ENCODE assay signal across 29 cellular contexts in the genomic region with DNA sequence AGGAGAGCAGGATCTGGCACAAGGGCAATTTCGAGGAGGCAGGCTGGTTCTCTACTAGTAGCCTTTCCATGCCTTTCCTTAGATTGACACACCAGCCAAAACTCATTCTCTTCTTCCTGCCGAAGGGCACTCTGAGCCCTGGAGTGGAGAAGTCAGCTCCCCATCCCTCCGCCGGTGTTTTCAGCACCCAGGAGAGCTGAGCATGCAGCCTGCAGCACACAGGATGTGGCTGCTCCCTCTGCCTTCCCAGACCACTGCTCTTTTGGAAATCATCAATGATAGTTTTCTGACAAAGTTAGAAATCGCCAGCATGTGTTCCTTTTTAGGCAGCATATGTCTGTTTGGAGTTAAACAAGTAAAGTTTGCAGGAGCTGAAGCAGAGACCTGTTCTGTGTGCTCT. TPM values are rescaled to one million over a fixed set of nuclear protein-coding genes. Genes with fewer than 3 reads are reported as not detected.
DNase-seq lines count a peak whose midpoint lies in the region; ATAC-seq, FAIRE-seq and TF ChIP-seq lines count a peak whose summit lies in the region.
"Had no signal": no experiment of that assay in that cellular context is flagged by ENCODE, and none has a peak within 500 bp of the region (broad histone marks: within the 10 kb centered on the region; RNA-seq: fewer than 3 reads in every experiment).

No MANE protein-coding gene starts in this region.

- no peak overlapping the region for H2AFZ ChIP-seq in Karpas-422 (ENCODE audit: low read length)

- FAIRE-seq in urothelium cell line (lab: Jason Lieb, UNC) = peak; percentile 66
- FAIRE-seq: frontal cortex, GM12892 had no signal

- H4K20me1 ChIP-seq in Karpas-422 (ENCODE audit: insufficient read depth, low read depth, low read length) = no peaks in the 10 kb centered on the region

- DNase-seq in activated naive CD4-positive, alpha-beta T cell treated with anti-CD3 and anti-CD28 coated beads, Interleukin-2, amount 10 ng/mL, durations not matched to agents 7 days and 5 days = peak; percentile 47
- no peak for DNase-seq in activated naive CD4-positive, alpha-beta T cell treated with anti-CD3 and anti-CD28 coated beads, Interleukin-2, amount 50 U/mL, for 72 hours (ENCODE audit: low spot score in 2 of 2)
- DNase-seq in Karpas-422 = no peak
- no peak for DNase-seq in activated CD8-positive, alpha-beta T cell treated with anti-CD3 and anti-CD28 coated beads, Interleukin-2, amount 10 ng/mL, durations not matched to agents 7 days and 5 days
- DNase-seq in urothelium cell line (ENCODE audit: low spot score) = no peak
- DNase-seq in colonic mucosa = no peak
- DNase-seq in activated CD4-positive, alpha-beta T cell treated with anti-CD3 and anti-CD28 coated beads for 48 hours = no peak
- DNase-seq in effector memory CD4-positive, alpha-beta T cell = no peak
- DNase-seq: activated gamma-delta T cell, C1 segment of cervical spinal cord, Calu3, cortex of kidney, esophagus squamous epithelium, hippocampal formation, immature natural killer cell, MG63, NCI-H1417, NCI-H2081, NCI-H446, occipital lobe, Right ventricle myocardium superior, SW 1271 had no signal

- H3K9ac ChIP-seq in Karpas-422 (ENCODE audit: low read length) (no peak overlapping the region), colonic mucosa (ENCODE audit: low read depth in 2 of 2, low read length in 2 of 2) (no peak overlapping the region)

- H3K4me3 Mint-ChIP-seq in activated naive CD4-positive, alpha-beta T cell treated with anti-CD3 and anti-CD28 coated beads, Interleukin-2, amount 10 ng/mL, durations not matched to agents 7 days and 5 days = no peak overlapping the region
- H3K4me3 Mint-ChIP-seq in activated CD8-positive, alpha-beta T cell treated with anti-CD3 and anti-CD28 coated beads, Interleukin-2, amount 10 ng/mL, durations not matched to agents 7 days and 5 days = no peak overlapping the region
- H3K4me3 Mint-ChIP-seq: immature natural killer cell had no signal

- H3K36me3 ChIP-seq in Karpas-422 (ENCODE audit: insufficient read depth, low read length) (no peaks in the 10 kb centered on the region), colonic mucosa (no peaks in the 10 kb centered on the region)
- no peaks in the 10 kb centered on the region for H3K36me3 ChIP-seq in effector memory CD4-positive, alpha-beta T cell (ENCODE audit: control insufficient read depth, insufficient read depth, low read length)
- H3K36me3 ChIP-seq: esophagus squamous epithelium, MG63, suprapubic skin had no signal

- H3K4me2 ChIP-seq in Karpas-422 (ENCODE audit: low read depth, low read length, poor library complexity, severe bottlenecking) = no peak overlapping the region

- peaks cover 5% of the 10 kb centered on the region for H3K36me3 Mint-ChIP-seq in activated naive CD4-positive, alpha-beta T cell treated with anti-CD3 and anti-CD28 coated beads, Interleukin-2, amount 10 ng/mL, durations not matched to agents 7 days and 5 days
- H3K36me3 Mint-ChIP-seq in activated naive CD4-positive, alpha-beta T cell treated with anti-CD3 and anti-CD28 coated beads, Interleukin-2, amount 50 U/mL, for 72 hours = peaks cover 0 to 6% of the 10 kb centered on the region in 2 donors
- no peaks in the 10 kb centered on the region for H3K36me3 Mint-ChIP-seq in activated CD8-positive, alpha-beta T cell treated with anti-CD3 and anti-CD28 coated beads, Interleukin-2, amount 10 ng/mL, durations not matched to agents 7 days and 5 days (ENCODE audit: low read depth)
- H3K36me3 Mint-ChIP-seq: immature natural killer cell had no signal

- 0 out of 2 replicates have a peak overlapping the region, but pooled peaks have one; percentile 16 for H3K27ac ChIP-seq in Karpas-422 (ENCODE audit: low read length)
- no peak overlapping the region for H3K27ac ChIP-seq in colonic mucosa
- H3K27ac ChIP-seq in effector memory CD4-positive, alpha-beta T cell (ENCODE audit: insufficient read depth, low read length, poor library complexity, severe bottlenecking) = no peak overlapping the region
- H3K27ac ChIP-seq: esophagus squamous epithelium, skin epidermis, suprapubic skin had no signal

- CTCF ChIA-PET in activated naive CD4-positive, alpha-beta T cell treated with anti-CD3 and anti-CD28 coated beads, Interleukin-2, amount 10 ng/mL, durations not matched to agents 7 days and 5 days (lab: Charles Lee) = interaction anchor here (1.6 kb wide), 1 partner anchor 66 kb away, joined by 5 read pairs; no protein-coding TSS in a partner anchor
- CTCF ChIA-PET in activated CD8-positive, alpha-beta T cell treated with anti-CD3 and anti-CD28 coated beads, Interleukin-2, amount 10 ng/mL, durations not matched to agents 7 days and 5 days (lab: Charles Lee) = interaction anchor here (2.4 to 6.1 kb wide), 2 partner anchors 9 to 10 kb away, joined by 7 to 35 read pairs; no protein-coding TSS in a partner anchor

- peak overlapping the region; percentile 34 for H3K27ac Mint-ChIP-seq in activated naive CD4-positive, alpha-beta T cell treated with anti-CD3 and anti-CD28 coated beads, Interleukin-2, amount 10 ng/mL, durations not matched to agents 7 days and 5 days
- H3K27ac Mint-ChIP-seq in activated naive CD4-positive, alpha-beta T cell treated with anti-CD3 and anti-CD28 coated beads, Interleukin-2, amount 50 U/mL, for 72 hours = peak overlapping the region in 1 of 2 donors; percentile 31
- H3K27ac Mint-ChIP-seq in activated CD8-positive, alpha-beta T cell treated with anti-CD3 and anti-CD28 coated beads, Interleukin-2, amount 10 ng/mL, durations not matched to agents 7 days and 5 days = peak overlapping the region; percentile 60

- no peaks in the 10 kb centered on the region for H3K9me2 ChIP-seq in Karpas-422 (replicated peaks; ENCODE audit: insufficient read depth, low read length)

- H3K4me3 ChIP-seq in Karpas-422 (ENCODE audit: low read length) = no peak overlapping the region
- H3K4me3 ChIP-seq in colonic mucosa = no peak overlapping the region
- no peak overlapping the region for H3K4me3 ChIP-seq in effector memory CD4-positive, alpha-beta T cell (ENCODE audit: insufficient read depth, low read depth, low read length, poor library complexity, severe bottlenecking)
- H3K4me3 ChIP-seq: esophagus squamous epithelium, MG63, skin epidermis, suprapubic skin had no signal

- H3K79me2 ChIP-seq in Karpas-422 (ENCODE audit: low read length) = no peaks in the 10 kb centered on the region

- peaks cover 78% of the 10 kb centered on the region for H3K4me1 ChIP-seq in Karpas-422 (ENCODE audit: low read length)
- H3K4me1 ChIP-seq in colonic mucosa = no peaks in the 10 kb centered on the region
- H3K4me1 ChIP-seq in effector memory CD4-positive, alpha-beta T cell (ENCODE audit: control insufficient read depth, insufficient read depth, low read length, poor library complexity, severe bottlenecking) = peaks cover 21% of the 10 kb centered on the region

- H3K9me3 ChIP-seq in Karpas-422 (ENCODE audit: low read length) = no peaks in the 10 kb centered on the region
- no peaks in the 10 kb centered on the region for H3K9me3 ChIP-seq in colonic mucosa
- H3K9me3 ChIP-seq in effector memory CD4-positive, alpha-beta T cell (ENCODE audit: control insufficient read depth, low read length) = no peaks in the 10 kb centered on the region
- H3K9me3 ChIP-seq: esophagus squamous epithelium, MG63, suprapubic skin had no signal

- peaks cover 5% of the 10 kb centered on the region for H3K27me3 Mint-ChIP-seq in activated naive CD4-positive, alpha-beta T cell treated with anti-CD3 and anti-CD28 coated beads, Interleukin-2, amount 10 ng/mL, durations not matched to agents 7 days and 5 days
- H3K27me3 Mint-ChIP-seq in activated CD8-positive, alpha-beta T cell treated with anti-CD3 and anti-CD28 coated beads, Interleukin-2, amount 10 ng/mL, durations not matched to agents 7 days and 5 days (ENCODE audit: low read depth) = no peaks in the 10 kb centered on the region

- H3K27me3 ChIP-seq in Karpas-422 (ENCODE audit: low read length) (no peaks in the 10 kb centered on the region), colonic mucosa (no peaks in the 10 kb centered on the region)
- H3K27me3 ChIP-seq in effector memory CD4-positive, alpha-beta T cell (replicated peaks; ENCODE audit: control insufficient read depth, insufficient read depth, low read length, poor library complexity, severe bottlenecking) = no peaks in the 10 kb centered on the region
- H3K27me3 ChIP-seq: MG63, suprapubic skin had no signal

- H3K4me1 Mint-ChIP-seq in activated naive CD4-positive, alpha-beta T cell treated with anti-CD3 and anti-CD28 coated beads, Interleukin-2, amount 10 ng/mL, durations not matched to agents 7 days and 5 days = peaks cover 84% of the 10 kb centered on the region
- H3K4me1 Mint-ChIP-seq in activated CD8-positive, alpha-beta T cell treated with anti-CD3 and anti-CD28 coated beads, Interleukin-2, amount 10 ng/mL, durations not matched to agents 7 days and 5 days (ENCODE audit: low read depth) = peaks cover 81% of the 10 kb centered on the region

- POLR2A ChIA-PET in activated CD8-positive, alpha-beta T cell treated with anti-CD3 and anti-CD28 coated beads, Interleukin-2, amount 10 ng/mL, durations not matched to agents 7 days and 5 days (lab: Charles Lee) = interaction anchor here (0.6 to 18.4 kb wide), 8 partner anchors 14 to 153 kb away, joined by 3 to 839 read pairs (median 4); a partner anchor contains a TSS

- no peak for ATAC-seq in activated naive CD4-positive, alpha-beta T cell treated with anti-CD3 and anti-CD28 coated beads, Interleukin-2, amount 50 U/mL, for 72 hours
- ATAC-seq in activated CD8-positive, alpha-beta T cell treated with anti-CD3 and anti-CD28 coated beads, Interleukin-2, amount 10 ng/mL, durations not matched to agents 7 days and 5 days = no peak
- ATAC-seq: left lobe of liver had no signal

- intact Hi-C loops in colonic mucosa (cut with DNase I) = no loop called here

- no peak for TF ChIP-seq CTCF in colonic mucosa (IDR thresholded peaks at IDR 0.05)

- H3K9me3 Mint-ChIP-seq in activated naive CD4-positive, alpha-beta T cell treated with anti-CD3 and anti-CD28 coated beads, Interleukin-2, amount 10 ng/mL, durations not matched to agents 7 days and 5 days = no peaks in the 10 kb centered on the region
- H3K9me3 Mint-ChIP-seq in activated naive CD4-positive, alpha-beta T cell treated with anti-CD3 and anti-CD28 coated beads, Interleukin-2, amount 50 U/mL, for 72 hours = no peaks in the 10 kb centered on the region
- no peaks in the 10 kb centered on the region for H3K9me3 Mint-ChIP-seq in activated CD8-positive, alpha-beta T cell treated with anti-CD3 and anti-CD28 coated beads, Interleukin-2, amount 10 ng/mL, durations not matched to agents 7 days and 5 days (ENCODE audit: insufficient read depth)
- H3K9me3 Mint-ChIP-seq: immature natural killer cell had no signal

RNA-seq across cellular contexts. Expression of a gene that starts 11.7 kb away (rescaled TPM):
- not detected for total RNA-seq in activated naive CD4-positive, alpha-beta T cell treated with anti-CD3 and anti-CD28 coated beads, Interleukin-2, amount 50 U/mL, for 72 hours
- total RNA-seq in Karpas-422 (2014; rRNA removed; shearing (Covaris generic); ENCODE audit: low replicate concordance) = not detected in 2 replicates
- total RNA-seq in activated CD8-positive, alpha-beta T cell treated with anti-CD3 and anti-CD28 coated beads, Interleukin-2, amount 10 ng/mL, durations not matched to agents 7 days and 5 days = not detected
- total RNA-seq in colonic mucosa = not detected
- total RNA-seq: Calu3, esophagus squamous epithelium, frontal cortex, left lobe of liver, mesenteric fat pad, occipital lobe, Right ventricle myocardium superior, suprapubic skin, urinary bladder had no signal

RNA-seq across cellular contexts. Expression of a gene that starts 20.3 kb away (rescaled TPM):
- 100 to 1,000 TPM in 1 of 2 donors, 10 to 100 TPM in 1; 95.2 to 228 TPM for total RNA-seq in activated naive CD4-positive, alpha-beta T cell treated with anti-CD3 and anti-CD28 coated beads, Interleukin-2, amount 50 U/mL, for 72 hours
- 26.7 and 33.9 TPM in 2 replicates for total RNA-seq in Karpas-422 (2014; rRNA removed; shearing (Covaris generic); ENCODE audit: low replicate concordance)
- total RNA-seq in activated CD8-positive, alpha-beta T cell treated with anti-CD3 and anti-CD28 coated beads, Interleukin-2, amount 10 ng/mL, durations not matched to agents 7 days and 5 days = 100 to 1,000 TPM; 125 to 126 TPM
- 10 to 100 TPM; 13.6 to 33.2 TPM for total RNA-seq in colonic mucosa

RNA-seq across cellular contexts. Expression of a gene that starts 44.8 kb away (rescaled TPM):
- total RNA-seq in activated naive CD4-positive, alpha-beta T cell treated with anti-CD3 and anti-CD28 coated beads, Interleukin-2, amount 50 U/mL, for 72 hours = 100 to 1,000 TPM; 102 to 155 TPM
- total RNA-seq in Karpas-422 (2014; rRNA removed; shearing (Covaris generic); ENCODE audit: low replicate concordance) = 5.4 and 7.7 TPM in 2 replicates
- 10 to 100 TPM; 80.0 to 88.4 TPM for total RNA-seq in activated CD8-positive, alpha-beta T cell treated with anti-CD3 and anti-CD28 coated beads, Interleukin-2, amount 10 ng/mL, durations not matched to agents 7 days and 5 days
- total RNA-seq in colonic mucosa = 1 to 10 TPM; 1.3 to 5.1 TPM

RNA-seq across cellular contexts. Expression of a gene that starts 45.0 kb away (rescaled TPM):
- total RNA-seq in activated naive CD4-positive, alpha-beta T cell treated with anti-CD3 and anti-CD28 coated beads, Interleukin-2, amount 50 U/mL, for 72 hours = 1 to 10 TPM; 4.4 to 5.2 TPM
- 10.7 and 13.9 TPM in 2 replicates for total RNA-seq in Karpas-422 (2014; rRNA removed; shearing (Covaris generic); ENCODE audit: low replicate concordance)
- total RNA-seq in activated CD8-positive, alpha-beta T cell treated with anti-CD3 and anti-CD28 coated beads, Interleukin-2, amount 10 ng/mL, durations not matched to agents 7 days and 5 days = 1 to 10 TPM; 4.0 to 4.6 TPM
- 10 to 100 TPM; 26.4 to 29.6 TPM for total RNA-seq in colonic mucosa

RNA-seq across cellular contexts. Expression of a gene that starts 56.0 kb away (rescaled TPM):
- total RNA-seq in activated naive CD4-positive, alpha-beta T cell treated with anti-CD3 and anti-CD28 coated beads, Interleukin-2, amount 50 U/mL, for 72 hours = 1,000 to 10,000 TPM; 2,726 to 3,052 TPM
- 3,372 and 3,624 TPM in 2 replicates for total RNA-seq in Karpas-422 (2014; rRNA removed; shearing (Covaris generic); ENCODE audit: low replicate concordance)
- total RNA-seq in activated CD8-positive, alpha-beta T cell treated with anti-CD3 and anti-CD28 coated beads, Interleukin-2, amount 10 ng/mL, durations not matched to agents 7 days and 5 days = 1,000 to 10,000 TPM; 1,750 to 1,777 TPM
- total RNA-seq in colonic mucosa = 1,000 to 10,000 TPM; 1,574 to 1,589 TPM
